ENCODE assay signal across 8 cellular contexts in genomic region chr11:126346586-126346940, GRCh38. TPM values are rescaled to one million over a fixed set of nuclear protein-coding genes. Genes with fewer than 3 reads are reported as not detected.
A peak's percentile ranks its signal among the peaks of the same experiment; 100 is the strongest.
DNase-seq lines count a peak whose midpoint lies in the region; ATAC-seq and TF ChIP-seq lines count a peak whose summit lies in the region.

No MANE protein-coding gene starts in this region.

- H3K27ac ChIP-seq in right atrium auricular region (peak overlapping the region; percentile 80 to 84), ascending aorta (peak overlapping the region; percentile 61 to 69), mesodermal cell (ENCODE audit: low read depth, low read length, severe bottlenecking) (peak overlapping the region; percentile 72), vagina (peak overlapping the region; percentile 87), SJCRH30 (no peak overlapping the region)

- H3K27me3 ChIP-seq in right atrium auricular region, result no peaks in the 10 kb centered on the region
- no peaks in the 10 kb centered on the region for H3K27me3 ChIP-seq in ascending aorta
- no peaks in the 10 kb centered on the region for H3K27me3 ChIP-seq in vagina
- no peaks in the 10 kb centered on the region for H3K27me3 ChIP-seq in SJCRH30

- H3K36me3 ChIP-seq in right atrium auricular region (no peaks in the 10 kb centered on the region), ascending aorta (peaks cover 14 to 25% of the 10 kb centered on the region in 2 donors), mesodermal cell (ENCODE audit: control insufficient read depth, insufficient read depth, low read length) (peaks cover 35% of the 10 kb centered on the region), vagina (peaks cover 0 to 5% of the 10 kb centered on the region in 2 donors), SJCRH30 (peaks cover 4% of the 10 kb centered on the region; the same call in 1 of the 2 replicates)

- TF ChIP-seq POLR2A in vagina (IDR thresholded peaks at IDR 0.05), result no peak

- TF ChIP-seq CTCF in right atrium auricular region (IDR thresholded peaks at IDR 0.05), result no peak
- TF ChIP-seq CTCF in ascending aorta (IDR thresholded peaks at IDR 0.05), result no peak
- no peak for TF ChIP-seq CTCF in vagina (IDR thresholded peaks at IDR 0.05)

- intact Hi-C loops in left cardiac atrium (cut with DNase I), result no loop called here
- intact Hi-C loops in ascending aorta (cut with DNase I), result no loop called here
- intact Hi-C loops in vagina (cut with DNase I), result no loop called here

- no peak overlapping the region for H3K4me3 ChIP-seq in right atrium auricular region
- no peak overlapping the region for H3K4me3 ChIP-seq in ascending aorta
- no peak overlapping the region for H3K4me3 ChIP-seq in mesodermal cell (ENCODE audit: extremely low read depth, insufficient read depth, low read length, poor library complexity, severe bottlenecking)
- no peak overlapping the region for H3K4me3 ChIP-seq in vagina
- H3K4me3 ChIP-seq in SJCRH30, result no peak overlapping the region

- DNase-seq in right atrium auricular region (ENCODE audit: low spot score), result no peak
- DNase-seq in left cardiac atrium, result no peak
- no peak for DNase-seq in ascending aorta (ENCODE audit: low spot score in 2 of 2)
- no peak for DNase-seq in vagina (ENCODE audit: extremely low spot score in 2 of 2)
- no peak for DNase-seq in NK-92 treated with Interleukin-12 subunit alpha and Interleukin-12 subunit beta, amount 100 ng/mL, for 24 hours (lab: John Stamatoyannopoulos, UW)
- no peak for DNase-seq in mesenteric fat pad (ENCODE audit: low spot score)
- no peak for DNase-seq in SJCRH30

- H3K4me1 ChIP-seq in right atrium auricular region (peaks cover 0 to 75% of the 10 kb centered on the region in 2 donors), ascending aorta (peaks cover 14 to 35% of the 10 kb centered on the region in 2 donors), mesodermal cell (ENCODE audit: control insufficient read depth, insufficient read depth, low read length, poor library complexity, severe bottlenecking) (peaks cover 38% of the 10 kb centered on the region), vagina (peaks cover 41% of the 10 kb centered on the region), SJCRH30 (peaks cover 11% of the 10 kb centered on the region)

- H3K9me3 ChIP-seq in right atrium auricular region, result no peaks in the 10 kb centered on the region
- H3K9me3 ChIP-seq in ascending aorta, result no peaks in the 10 kb centered on the region
- no peaks in the 10 kb centered on the region for H3K9me3 ChIP-seq in mesodermal cell (ENCODE audit: control insufficient read depth, low read length)
- no peaks in the 10 kb centered on the region for H3K9me3 ChIP-seq in vagina
- no peaks in the 10 kb centered on the region for H3K9me3 ChIP-seq in SJCRH30 (replicated peaks)

- no peak for ATAC-seq in left cardiac atrium

- no CpG with 5 or more reads among the region's 1 CpG for WGBS in mesodermal cell (ENCODE audit: insufficient coverage in 2 of 2), 2 experiments

RNA-seq across cellular contexts. Expression of gene ST3GAL4, which starts 8.9 kb away (rescaled TPM):
- total RNA-seq in right atrium auricular region (100 to 1,000 TPM in 1 of 2 donors, 10 to 100 TPM in 1; 67.5 to 103 TPM), left cardiac atrium (100 to 1,000 TPM in 1 of 2 donors, 10 to 100 TPM in 1; 57.1 to 109 TPM), ascending aorta (61.4 TPM), vagina (41.5 TPM), mesenteric fat pad (65.2 TPM)
- polyA plus RNA-seq in mesodermal cell (2013, experiment 1 of 2), result 20.6 TPM
- 13.5 TPM for polyA plus RNA-seq in mesodermal cell (2013, experiment 2 of 2)
- total RNA-seq in SJCRH30 (2014; rRNA removed; shearing (Covaris generic)), result 37.3 and 39.6 TPM in 2 replicates

RNA-seq across cellular contexts. Expression of gene DCPS, which starts 42.7 kb away (rescaled TPM):
- total RNA-seq in right atrium auricular region, result 10 to 100 TPM; 12.1 to 14.1 TPM
- total RNA-seq in left cardiac atrium, result 10 to 100 TPM; 11.3 to 13.1 TPM
- 19.6 TPM for total RNA-seq in ascending aorta
- 19.8 TPM for polyA plus RNA-seq in mesodermal cell (2013, experiment 1 of 2)
- polyA plus RNA-seq in mesodermal cell (2013, experiment 2 of 2), result 18.5 TPM
- total RNA-seq in vagina, result 15.5 TPM
- 10.8 TPM for total RNA-seq in mesenteric fat pad
- 21.3 and 24.5 TPM in 2 replicates for total RNA-seq in SJCRH30 (2014; rRNA removed; shearing (Covaris generic))
